Comparison of ENCODE assay signal across 8 cellular contexts in genomic region chr20:23340524-23340923, GRCh38. TPM values are rescaled to one million over a fixed set of nuclear protein-coding genes. Genes with fewer than 3 reads are reported as not detected.
A peak's percentile ranks its signal among the peaks of the same experiment; 100 is the strongest.
DNase-seq lines count a peak whose midpoint lies in the region; ATAC-seq and TF ChIP-seq lines count a peak whose summit lies in the region.

No MANE protein-coding gene starts in this region.

- peak; percentile 50 for ATAC-seq in GM19351 (IDR thresholded peaks at IDR 0.05; ENCODE audit: unreplicated experiment)
- ATAC-seq in HG03439 (IDR thresholded peaks at IDR 0.05; ENCODE audit: unreplicated experiment) = no peak

- peak; percentile 40 for TF ChIP-seq CTCF in WI38 (IDR thresholded peaks at IDR 0.05; ENCODE audit: low read depth, low read length)
- TF ChIP-seq CTCF in prostate gland (IDR thresholded peaks at IDR 0.05) = peak; percentile 24 to 74 (median 63)

- no peaks in the 10 kb centered on the region for H3K9me3 ChIP-seq in prostate gland

- H3K27me3 ChIP-seq in prostate gland (replicated peaks; ENCODE audit: insufficient read depth) = no peaks in the 10 kb centered on the region

- WGBS in prostate gland = 27% methylated on average over 9 of the region's 9 CpGs

- no peak for TF ChIP-seq POLR2A in prostate gland (IDR thresholded peaks at IDR 0.05)

- H3K4me3 ChIP-seq in WI38 (ENCODE audit: low read depth, low read length) (no peak overlapping the region), prostate gland (no peak overlapping the region)

- no peaks in the 10 kb centered on the region for H3K36me3 ChIP-seq in prostate gland

- DNase-seq in CD1c-positive myeloid dendritic cell (ENCODE audit: extremely low spot score) = peak; percentile 65
- peak; percentile 15 for DNase-seq in NCI-H1694 (lab: John Stamatoyannopoulos, UW)
- DNase-seq in foreskin melanocyte = peak; percentile 40
- DNase-seq in prostate gland (ENCODE audit: low spot score) = peak; percentile 66
- no peak for DNase-seq in NCI-H1048 (lab: John Stamatoyannopoulos, UW)

- H3K4me1 ChIP-seq in prostate gland (replicated peaks) = no peaks in the 10 kb centered on the region

- H3K27ac ChIP-seq in prostate gland = no peak overlapping the region

- intact Hi-C loops in prostate gland (cut with DNase I) = loop anchor here (2.0 to 10.0 kb wide), 3 partner anchors 286 to 1006 kb away; no protein-coding TSS in a partner anchor

RNA-seq across cellular contexts. Expression of gene NXT1, which starts 10.1 kb away (rescaled TPM):
- 10 to 100 TPM; 39.2 to 59.8 TPM for total RNA-seq in prostate gland

RNA-seq across cellular contexts. Expression of gene GZF1, which starts 21.5 kb away (rescaled TPM):
- total RNA-seq in prostate gland = 10 to 100 TPM in 1 of 2 donors, 1 to 10 TPM in 1; 9.4 to 45.3 TPM
